ENCODE assay signal across 11 cellular contexts in the genomic region with DNA sequence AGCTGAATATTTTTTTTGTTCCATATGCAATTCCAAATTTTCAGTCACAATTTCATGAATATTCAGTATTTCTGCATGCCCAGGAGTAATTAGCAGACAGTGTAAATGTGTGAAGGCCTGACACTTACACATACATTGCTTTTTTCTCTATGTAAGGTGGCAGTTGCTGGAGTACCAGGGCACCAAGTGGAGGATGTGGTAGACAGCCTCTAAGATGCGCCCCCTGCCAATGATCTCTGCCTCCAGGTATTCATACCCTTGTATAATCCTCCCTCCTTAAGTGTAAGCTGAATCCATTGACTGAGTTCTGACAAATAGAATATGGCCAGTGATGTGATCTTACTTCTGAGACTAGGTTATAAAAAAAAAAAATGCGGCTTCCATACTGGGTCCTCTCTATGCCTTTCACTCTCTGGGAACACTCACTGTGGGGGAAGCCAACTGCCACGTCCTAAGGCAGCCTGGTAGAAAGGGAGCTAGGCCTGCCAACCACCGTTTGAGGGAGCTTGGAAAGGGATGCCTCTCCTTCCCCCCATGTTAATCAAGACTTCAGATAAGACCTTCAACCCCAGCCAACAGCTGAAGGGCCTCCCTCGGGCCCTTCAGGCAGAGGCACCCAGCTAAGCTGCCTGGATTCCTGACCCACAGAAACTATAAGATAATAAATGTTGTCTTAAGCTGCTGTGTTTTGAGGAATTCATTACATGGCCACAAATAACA.
DNase-seq lines count a peak whose midpoint lies in the region; ATAC-seq, FAIRE-seq and TF ChIP-seq lines count a peak whose summit lies in the region.
"Had no signal": no experiment of that assay in that cellular context is flagged by ENCODE, and none has a peak within 500 bp of the region (broad histone marks: within the 10 kb centered on the region; RNA-seq: fewer than 3 reads in every experiment).

No MANE protein-coding gene starts in this region.

- peaks cover 0 to 22% (median 16%) of the 10 kb centered on the region in 3 donors for H3K27me3 Mint-ChIP-seq in immature natural killer cell (ENCODE audit: low read depth in 3 of 3)

- peaks cover 24 to 50% of the 10 kb centered on the region in 2 experiments for H3K79me1 ChIP-seq in IMR-90 (ENCODE audit: low read depth in 1 of 2, low read length in 2 of 2)

- H4K8ac ChIP-seq in IMR-90 (ENCODE audit: low read depth in 2 of 2, low read length in 2 of 2): peak overlapping the region; percentile 14 to 90; a peak in 3 of 4 replicates

- peak overlapping the region; percentile 94 for H2BK120ac ChIP-seq in IMR-90 (ENCODE audit: low read depth, low read length)

- H3K9me3 ChIP-seq in IMR-90 (ENCODE audit: control insufficient read depth, insufficient read depth, low read length) (no peaks in the 10 kb centered on the region), small intestine (ENCODE audit: control insufficient read depth, low read depth) (no peaks in the 10 kb centered on the region)

- peaks cover 13 to 15% of the 10 kb centered on the region in 2 donors for H3K36me3 Mint-ChIP-seq in activated naive CD4-positive, alpha-beta T cell treated with anti-CD3 and anti-CD28 coated beads, Interleukin-2, amount 50 U/mL, for 72 hours
- H3K36me3 Mint-ChIP-seq in immature natural killer cell: peaks cover 0 to 2% (median 0%) of the 10 kb centered on the region in 3 donors

- no peak overlapping the region for H3K4me2 ChIP-seq in IMR-90 (ENCODE audit: low read depth, low read length)

- no peak overlapping the region for H2AK9ac ChIP-seq in IMR-90 (replicated peaks; ENCODE audit: low read depth, low read length, poor library complexity)

- H3K4me3 ChIP-seq in IMR-90 (ENCODE audit: insufficient read depth, low read depth, low read length) (no peak overlapping the region), small intestine (ENCODE audit: low read depth in 1 of 2, low read length in 2 of 2) (no peak overlapping the region)

- peak overlapping the region; percentile 65; the same call in 2 of the 3 replicates for H2BK15ac ChIP-seq in IMR-90 (ENCODE audit: low read depth, low read length)

- H3K4ac ChIP-seq in IMR-90 (ENCODE audit: low read depth, low read length): peak overlapping the region; percentile 96

- H3K9me3 Mint-ChIP-seq in activated naive CD4-positive, alpha-beta T cell treated with anti-CD3 and anti-CD28 coated beads, Interleukin-2, amount 50 U/mL, for 72 hours: no peaks in the 10 kb centered on the region
- no peaks in the 10 kb centered on the region for H3K9me3 Mint-ChIP-seq in immature natural killer cell

- TF ChIP-seq CTCF in IMR-90 (conservative IDR thresholded peaks at IDR 0.05; ENCODE audit: low read depth, low read length): no peak

- no peak for FAIRE-seq in small intestine (lab: Jason Lieb, UNC)
- FAIRE-seq in frontal cortex (lab: Jason Lieb, UNC): no peak

- H2AK5ac ChIP-seq in IMR-90 (ENCODE audit: low read depth, low read length): peak overlapping the region; percentile 96

- H4K20me1 ChIP-seq in IMR-90 (ENCODE audit: insufficient read depth, low read length): peaks cover 18% of the 10 kb centered on the region

- POLR2A ChIA-PET in IMR-90 (lab: Charles Lee; ENCODE audit: unreplicated experiment): no interaction called here

- peaks cover 28% of the 10 kb centered on the region for H3K9me1 ChIP-seq in IMR-90 (ENCODE audit: insufficient read depth, low read length)

- H3K23ac ChIP-seq in IMR-90 (ENCODE audit: low read depth, low read length): peak overlapping the region; percentile 92; the same call in 1 of the 2 replicates

- ATAC-seq in IMR-90 (ENCODE audit: low read depth) (no peak), GM18909 (IDR thresholded peaks at IDR 0.05; ENCODE audit: poor library complexity, unreplicated experiment) (no peak)
- no peak for ATAC-seq in activated naive CD4-positive, alpha-beta T cell treated with anti-CD3 and anti-CD28 coated beads, Interleukin-2, amount 50 U/mL, for 72 hours

- peak overlapping the region; percentile 19; the same call in 1 of the 2 replicates for H4K5ac ChIP-seq in IMR-90 (ENCODE audit: low read depth, low read length)

- in situ Hi-C loops in IMR-90 (cut with MboI; ENCODE audit: low sequenced_read_pairs): no loop called here

- H3K27me3 ChIP-seq in IMR-90 (ENCODE audit: control insufficient read depth, insufficient read depth, low read length) (no peaks in the 10 kb centered on the region), small intestine (ENCODE audit: control insufficient read depth in 2 of 2, insufficient read depth in 2 of 2, low read length in 2 of 2) (no peaks in the 10 kb centered on the region)

- BruUV-seq in IMR-90 (replicated peaks; lab: Mats Ljungman, UMichigan): TSS peak; percentile 29

- H3K27ac ChIP-seq in IMR-90 (ENCODE audit: insufficient read depth, low read length) (peak overlapping the region; percentile 79; the same call in 1 of the 2 replicates), small intestine (ENCODE audit: low read depth in 1 of 2, low read length in 1 of 2) (peak overlapping the region; percentile 22 to 94)

- H3K4me3 Mint-ChIP-seq in immature natural killer cell: peak overlapping the region in 3 of 5 donors; percentile 94 to 99 (median 97)

- dilution Hi-C loops in IMR-90 (cut with HindIII; ENCODE audit: low sequenced_read_pairs, unreplicated experiment): no loop called here

- H3K4me1 Mint-ChIP-seq in immature natural killer cell: peaks cover 45 to 46% of the 10 kb centered on the region in 2 donors

- H4K91ac ChIP-seq in IMR-90 (ENCODE audit: insufficient read depth, low read depth, low read length): peak overlapping the region; percentile 93

- TF ChIP-seq POLR2A in IMR-90 (IDR thresholded peaks at IDR 0.05; ENCODE audit: low read depth, low read length): 0 out of 2 replicates have a peak, but pooled peaks have one; percentile 15

- no peak overlapping the region for H2AFZ ChIP-seq in IMR-90 (replicated peaks; ENCODE audit: low read length, poor library complexity)

- peak overlapping the region; percentile 15 for H2BK5ac ChIP-seq in IMR-90 (ENCODE audit: low read depth, low read length, poor library complexity, severe bottlenecking)

- DNase-seq in IMR-90 (no peak), immature natural killer cell (no peak), small intestine (no peak), NOMO-1 treated with dmso at 0.1 percent for 144 hours (lab: John Stamatoyannopoulos, UW; ENCODE audit: unreplicated experiment) (no peak), frontal cortex (ENCODE audit: low spot score in 2 of 2) (no peak)
- no peak for DNase-seq in activated naive CD4-positive, alpha-beta T cell treated with anti-CD3 and anti-CD28 coated beads, Interleukin-2, amount 50 U/mL, for 72 hours (ENCODE audit: low spot score in 2 of 2)
- no peak for DNase-seq in activated effector memory CD4-positive, alpha-beta T cell treated with Interleukin-2 at 50 U/mL for 16 hours
- DNase-seq: activated effector memory CD4-positive, alpha-beta T cell treated with anti-CD3 and anti-CD28 coated beads, Interleukin-2, amount 50 U/mL, for 16 hours; SHP77 treated with DMSO at 0.1 percent for 48 hours; stimulated activated CD4-positive, alpha-beta T cell treated with anti-CD3 and anti-CD28 coated beads, Interleukin-4, amount 100 ng/mL, for 1 hour had no signal

- H3K27ac Mint-ChIP-seq in activated naive CD4-positive, alpha-beta T cell treated with anti-CD3 and anti-CD28 coated beads, Interleukin-2, amount 50 U/mL, for 72 hours: peak overlapping the region; percentile 82 to 94
- H3K27ac Mint-ChIP-seq in immature natural killer cell: peak overlapping the region; percentile 96 to 100 (median 98)

- H3K18ac ChIP-seq in IMR-90 (ENCODE audit: low read depth, low read length): peak overlapping the region; percentile 49; the same call in 1 of the 2 replicates

- CTCF ChIA-PET in IMR-90 (lab: Yijun Ruan, JAX): interaction anchor here (0.7 to 1.4 kb wide), 2 partner anchors 9 to 38 kb away, joined by 3 to 4 read pairs; no protein-coding TSS in a partner anchor

- 0 out of 2 replicates have a peak overlapping the region, but pooled peaks have one; percentile 28 for H3K9ac ChIP-seq in IMR-90 (ENCODE audit: low read depth, low read length)

- H3K36me3 ChIP-seq in IMR-90 (ENCODE audit: control insufficient read depth, insufficient read depth, low read length) (no peaks in the 10 kb centered on the region), small intestine (ENCODE audit: control insufficient read depth in 2 of 2, insufficient read depth in 2 of 2, low read length in 2 of 2) (no peaks in the 10 kb centered on the region)

- peak overlapping the region; percentile 95 for H2BK20ac ChIP-seq in IMR-90 (ENCODE audit: low read depth, low read length)

- peaks cover 27% of the 10 kb centered on the region for H3K4me1 ChIP-seq in IMR-90 (ENCODE audit: control insufficient read depth, insufficient read depth, low read length)
- peaks cover 7 to 13% of the 10 kb centered on the region in 2 donors for H3K4me1 ChIP-seq in small intestine (ENCODE audit: control insufficient read depth in 2 of 2, insufficient read depth in 1 of 2, low read depth in 1 of 2, low read length in 1 of 2)

- peak overlapping the region; percentile 96 for H3K14ac ChIP-seq in IMR-90 (replicated peaks; ENCODE audit: low read depth, low read length)

- intact Hi-C loops in IMR-90 (cut with micrococcal nuclease): loop anchor here (5.0 kb wide), 2 partner anchors 37 to 513 kb away; partner anchors contain the start of gene ABCD4

- TF ChIP-seq RAD21 in IMR-90 (IDR thresholded peaks at IDR 0.05; ENCODE audit: low read length): no peak

- no CpG with 5 or more reads among the region's 5 CpGs for WGBS in IMR-90 (ENCODE audit: extremely low coverage in 2 of 2, insufficient read length in 1 of 2), 2 experiments
- 66 to 71% (median 67%) methylated on average over 5 of the region's 5 CpGs for WGBS in small intestine, 3 donors

- no peak overlapping the region for H3K56ac ChIP-seq in IMR-90 (ENCODE audit: extremely low read depth, insufficient read depth, low read length)

TF ChIP-seq in IMR-90, 13 proteins besides CTCF, POLR2A, EP300 and RAD21 (continues in another document):
- TF ChIP-seq FOS (IDR thresholded peaks at IDR 0.05; ENCODE audit: low read depth, low read length) (no peak), MXI1 (IDR thresholded peaks at IDR 0.05; ENCODE audit: borderline replicate concordance, low read depth, low read length) (no peak), CHD1 (IDR thresholded peaks at IDR 0.05; ENCODE audit: low read depth, low read length) (no peak), SMC3 (IDR thresholded peaks at IDR 0.05; ENCODE audit: low read depth, low read length) (no peak), MAFK (IDR thresholded peaks at IDR 0.05; ENCODE audit: low read depth, low read length) (no peak), RFX5 (IDR thresholded peaks at IDR 0.05; ENCODE audit: low read depth, low read length) (no peak), RCOR1 (IDR thresholded peaks at IDR 0.05; ENCODE audit: insufficient replicate concordance, low read length) (no peak), CEBPB (IDR thresholded peaks at IDR 0.05; ENCODE audit: low read depth, low read length) (no peak), BHLHE40 (IDR thresholded peaks at IDR 0.05; ENCODE audit: low read depth, low read length) (no peak)
